ENCODE assay signal across 24 cellular contexts in genomic region chr11:92866679-92867282, GRCh38.
"Had no signal": no experiment of that assay in that cellular context is flagged by ENCODE, and none has a peak within 500 bp of the region (broad histone marks: within the 10 kb centered on the region; RNA-seq: fewer than 3 reads in every experiment).

No MANE protein-coding gene starts in this region.

- H3K27ac Mint-ChIP-seq: activated naive CD4-positive, alpha-beta T cell treated with anti-CD3 and anti-CD28 coated beads, Interleukin-2, amount 50 U/mL, for 72 hours; activated T-cell treated with anti-CD3 and anti-CD28 coated beads, Interleukin-2, amount 50 U/mL, for 24 hours; activated T-helper 17 cell treated with anti-CD3 and anti-CD28 coated beads, Interleukin-2, amount 50 U/mL, for 72 hours; mesothelial cell of epicardium; naive thymus-derived CD8-positive, alpha-beta T cell; neural progenitor cell; progenitor cell of endocrine pancreas; stimulated activated naive CD8-positive, alpha-beta T cell treated with anti-CD3 and anti-CD28 coated beads, Interleukin-15, Interleukin-2, amounts not matched to agents 100 ng/mL and 50 ng/mL, for 24 hours; T-cell; T-helper 2 cell treated with Interferon-gamma antibody and Interleukin-4, amounts not matched to agents 5 μg/mL and 100 μg/mL, for 36 hours had no signal

- H3K9me3 Mint-ChIP-seq: activated naive CD4-positive, alpha-beta T cell treated with anti-CD3 and anti-CD28 coated beads, Interleukin-2, amount 50 U/mL, for 72 hours; activated T-cell treated with anti-CD3 and anti-CD28 coated beads, Interleukin-2, amount 50 U/mL, for 24 hours; activated T-helper 17 cell treated with anti-CD3 and anti-CD28 coated beads, Interleukin-2, amount 50 U/mL, for 72 hours; central memory CD8-positive, alpha-beta T cell; mesothelial cell of epicardium; naive thymus-derived CD8-positive, alpha-beta T cell; neural progenitor cell; stimulated activated naive CD8-positive, alpha-beta T cell treated with anti-CD3 and anti-CD28 coated beads, Interleukin-15, Interleukin-2, amounts not matched to agents 100 ng/mL and 50 ng/mL, for 24 hours; T-cell; T-helper 2 cell treated with Interferon-gamma antibody and Interleukin-4, amounts not matched to agents 5 μg/mL and 100 μg/mL, for 36 hours had no signal

- H3K36me3 ChIP-seq: adrenal gland, neural progenitor cell, WERI-Rb-1 had no signal

- H3K4me1 Mint-ChIP-seq: activated T-helper 17 cell treated with anti-CD3 and anti-CD28 coated beads, Interleukin-2, amount 50 U/mL, for 72 hours; central memory CD8-positive, alpha-beta T cell; naive thymus-derived CD8-positive, alpha-beta T cell; T-cell had no signal

- FAIRE-seq: astrocyte, colon, endothelial cell of umbilical vein had no signal

- H3K9me3 ChIP-seq: adrenal gland, tibial artery had no signal

- H3K27me3 ChIP-seq: adrenal gland, neural progenitor cell, tibial artery had no signal

- ATAC-seq: activated naive CD4-positive, alpha-beta T cell treated with anti-CD3 and anti-CD28 coated beads, Interleukin-2, amount 50 U/mL, for 72 hours; activated T-helper 17 cell treated with anti-CD3 and anti-CD28 coated beads, Interleukin-2, amount 50 U/mL, for 72 hours; esophagus mucosa; naive thymus-derived CD8-positive, alpha-beta T cell; T-cell had no signal

- H3K4me2 ChIP-seq: neural progenitor cell had no signal

- H2AFZ ChIP-seq: neural progenitor cell had no signal

- DNase-seq: activated T-cell treated with anti-CD3 and anti-CD28 coated beads, Interleukin-2, amount 50 U/mL, for 24 hours; adrenal gland; effector memory CD4-positive, alpha-beta T cell; foreskin melanocyte; glutamatergic neuron; hypothalamus; islet precursor cell; naive thymus-derived CD8-positive, alpha-beta T cell; stimulated activated CD4-positive, alpha-beta T cell treated with anti-CD3 and anti-CD28 coated beads, Interleukin-4, amount 100 ng/mL, for 24 hours; T-cell; tibial artery; WERI-Rb-1 had no signal

- H3K4me3 Mint-ChIP-seq: activated T-cell treated with anti-CD3 and anti-CD28 coated beads, Interleukin-2, amount 50 U/mL, for 24 hours; activated T-helper 17 cell treated with anti-CD3 and anti-CD28 coated beads, Interleukin-2, amount 50 U/mL, for 72 hours; central memory CD8-positive, alpha-beta T cell; mesothelial cell of epicardium; naive thymus-derived CD8-positive, alpha-beta T cell; neural progenitor cell; stimulated activated naive CD8-positive, alpha-beta T cell treated with anti-CD3 and anti-CD28 coated beads, Interleukin-15, Interleukin-2, amounts not matched to agents 100 ng/mL and 50 ng/mL, for 24 hours; T-cell; T-helper 2 cell treated with Interferon-gamma antibody and Interleukin-4, amounts not matched to agents 5 μg/mL and 100 μg/mL, for 36 hours had no signal

- H3K4me3 ChIP-seq: adrenal gland, neural progenitor cell, tibial artery had no signal

- H3K4me1 ChIP-seq: adrenal gland, neural progenitor cell had no signal

- H3K27me3 Mint-ChIP-seq: activated T-cell treated with anti-CD3 and anti-CD28 coated beads, Interleukin-2, amount 50 U/mL, for 24 hours; central memory CD8-positive, alpha-beta T cell; naive thymus-derived CD8-positive, alpha-beta T cell; progenitor cell of endocrine pancreas; stimulated activated naive CD8-positive, alpha-beta T cell treated with anti-CD3 and anti-CD28 coated beads, Interleukin-15, Interleukin-2, amounts not matched to agents 100 ng/mL and 50 ng/mL, for 24 hours had no signal

- H3K9ac ChIP-seq: neural progenitor cell had no signal

- H3K27ac ChIP-seq: adrenal gland, neural progenitor cell, tibial artery, WERI-Rb-1 had no signal
